ENCODE assay signal across 8 cellular contexts in genomic region chr15:101125881-101126280, GRCh38.
DNase-seq lines count a peak whose midpoint lies in the region; ATAC-seq, FAIRE-seq and TF ChIP-seq lines count a peak whose summit lies in the region.
"Not testable (repeated sequence)": the region's sequence is repeated elsewhere in the genome, so short reads cannot be mapped to it uniquely, and the experiment has no call there.

No MANE protein-coding gene starts in this region.

- CTCF ChIA-PET in SK-N-SH (lab: Yijun Ruan, JAX) (interaction anchor here (1.5 kb wide), 1 partner anchor 133 kb away, joined by 5 read pairs; no protein-coding TSS in a partner anchor), GM12878 (lab: Yijun Ruan, JAX) (interaction anchor here (0.8 to 4.5 kb wide), 13 partner anchors 9 to 207 kb away, joined by 3 to 47 read pairs (median 6); partner anchors contain the start of gene LRRK1)

- FAIRE-seq in GM12878 (lab: Jason Lieb, UNC): not testable (repeated sequence)

- not testable (repeated sequence) for H3K36me3 Mint-ChIP-seq in activated T-cell treated with anti-CD3 and anti-CD28 coated beads, Interleukin-2, amount 50 U/mL, for 24 hours (ENCODE audit: low read depth); nephron progenitor cell (ENCODE audit: low read depth)

- peaks cover 45% of the 10 kb centered on the region for H3F3A ChIP-seq in SK-N-SH (replicated peaks; ENCODE audit: insufficient read depth)

- DNase-seq in SK-N-SH; activated T-cell treated with anti-CD3 and anti-CD28 coated beads, Interleukin-2, amount 50 U/mL, for 24 hours; GM12878 (ENCODE audit: low read depth, low spot score); hepatocyte (ENCODE audit: low spot score); nephron progenitor cell; thoracic aorta (ENCODE audit: low spot score): not testable (repeated sequence)

- not testable (repeated sequence) for H3K4me3 ChIP-seq in BLaER1 treated with 17β-estradiol and CSF1 and Interleukin-3, amounts not matched to agents 10 nM and 100 nM; SK-N-SH (ENCODE audit: low read depth in 2 of 2, low read length in 1 of 2); GM12878; hepatocyte; thoracic aorta

- not testable (repeated sequence) for TF ChIP-seq CTCF in SK-N-SH (IDR thresholded peaks at IDR 0.05); GM12878 (IDR thresholded peaks at IDR 0.05 in 2 of 3, conservative IDR thresholded peaks at IDR 0.05 in 1 of 3; ENCODE audit: control insufficient read depth in 2 of 3, extremely low read depth in 1 of 3, insufficient read depth in 1 of 3, low read depth in 3 of 3, low read length in 3 of 3); hepatocyte (IDR thresholded peaks at IDR 0.05; ENCODE audit: poor library complexity); nephron progenitor cell (IDR thresholded peaks at IDR 0.05); thoracic aorta (IDR thresholded peaks at IDR 0.05)

- peaks cover 82 to 94% (median 87%) of the 10 kb centered on the region in 10 experiments for H3K4me1 ChIP-seq in BLaER1 treated with 17β-estradiol and CSF1 and Interleukin-3, amounts not matched to agents 10 nM and 100 nM
- H3K4me1 ChIP-seq in SK-N-SH (ENCODE audit: control insufficient read depth in 1 of 2, insufficient read depth in 2 of 2, low read depth in 1 of 2, low read length in 1 of 2): peaks cover 31 to 56% of the 10 kb centered on the region in 2 experiments
- H3K4me1 ChIP-seq in GM12878 (ENCODE audit: control insufficient read depth, insufficient read depth, low read length): peaks cover 54% of the 10 kb centered on the region
- peaks cover 23% of the 10 kb centered on the region for H3K4me1 ChIP-seq in hepatocyte (ENCODE audit: insufficient read depth)
- H3K4me1 ChIP-seq in thoracic aorta (ENCODE audit: control insufficient read depth in 1 of 2, low read depth in 2 of 2): peaks cover 42 to 54% of the 10 kb centered on the region in 2 donors

- H3K4me3 Mint-ChIP-seq in activated T-cell treated with anti-CD3 and anti-CD28 coated beads, Interleukin-2, amount 50 U/mL, for 24 hours; nephron progenitor cell: not testable (repeated sequence)

- peak overlapping the region in 9 of 11 experiments; percentile 2 to 88 (median 76); a peak in 11 of 22 replicates for H3K27ac ChIP-seq in BLaER1 treated with 17β-estradiol and CSF1 and Interleukin-3, amounts not matched to agents 10 nM and 100 nM
- H3K27ac ChIP-seq in KOPT-K1 (ENCODE audit: low read depth, low read length, poor library complexity, severe bottlenecking): peak overlapping the region; percentile 99
- H3K27ac ChIP-seq in SK-N-SH (ENCODE audit: low read depth in 2 of 2, low read length in 1 of 2): peak overlapping the region; percentile 95 to 100
- H3K27ac ChIP-seq in GM12878 (ENCODE audit: control insufficient read depth, insufficient read depth): 0 out of 2 replicates have a peak overlapping the region, but pooled peaks have one; percentile 27
- peak overlapping the region; percentile 95 for H3K27ac ChIP-seq in hepatocyte
- peak overlapping the region; percentile 93 for H3K27ac ChIP-seq in thoracic aorta

- not testable (repeated sequence) for H3K27me3 ChIP-seq in BLaER1 treated with 17β-estradiol and CSF1 and Interleukin-3, amounts not matched to agents 10 nM and 100 nM; SK-N-SH (ENCODE audit: insufficient read depth); GM12878 (replicated peaks in 1 of 2; ENCODE audit: control insufficient read depth in 2 of 2, insufficient read depth in 2 of 2, low read length in 1 of 2); hepatocyte; thoracic aorta (replicated peaks; ENCODE audit: insufficient read depth)

- RAD21 ChIA-PET in GM12878 (lab: Charles Lee; ENCODE audit: unreplicated experiment): interaction anchor here (1.0 to 5.3 kb wide), 12 partner anchors 10 to 132 kb away, joined by 3 to 26 read pairs (median 7); partner anchors contain the start of gene CHSY1

- H3K36me3 ChIP-seq in BLaER1 treated with 17β-estradiol and CSF1 and Interleukin-3, amounts not matched to agents 10 nM and 100 nM; KOPT-K1 (ENCODE audit: insufficient read depth, low read length); SK-N-SH (replicated peaks in 1 of 2; ENCODE audit: control insufficient read depth in 1 of 2, insufficient read depth in 2 of 2, low read length in 1 of 2); GM12878 (ENCODE audit: control insufficient read depth in 2 of 2, insufficient read depth in 2 of 2, low read length in 1 of 2); hepatocyte (replicated peaks; ENCODE audit: insufficient read depth, low read depth); thoracic aorta: not testable (repeated sequence)

- not testable (repeated sequence) for ATAC-seq in GM12878; thoracic aorta (ENCODE audit: insufficient number of reproducible peaks, low FRiP score, low read depth)

- not testable (repeated sequence) for BruUV-seq in GM12878 (replicated peaks; lab: Mats Ljungman, UMichigan)

- TF ChIP-seq POLR2A in GM12878 (IDR thresholded peaks at IDR 0.05; ENCODE audit: low read depth, low read length): not testable (repeated sequence)

- 87% methylated on average over 10 of the region's 10 CpGs for WGBS in SK-N-SH (ENCODE audit: low lambda C conversion rate)
- WGBS in GM12878 (ENCODE audit: insufficient coverage, insufficient replicate concordance, low lambda C conversion rate, missing lambda C conversion rate): 89% methylated on average over 10 of the region's 10 CpGs
- 65% methylated on average over 10 of the region's 10 CpGs for WGBS in hepatocyte (ENCODE audit: low lambda C conversion rate, missing lambda C conversion rate)

- SMC1A ChIA-PET in GM12878 (lab: Charles Lee; ENCODE audit: uncharacterized antibody, unreplicated experiment): interaction anchor here (0.8 to 9.4 kb wide), 18 partner anchors 9 to 204 kb away, joined by 3 to 119 read pairs (median 6); partner anchors contain the start of gene CHSY1

- in situ Hi-C loops in GM12878 (cut with MboI): not testable (repeated sequence)

- not testable (repeated sequence) for H3K9me3 Mint-ChIP-seq in activated T-cell treated with anti-CD3 and anti-CD28 coated beads, Interleukin-2, amount 50 U/mL, for 24 hours
- peaks cover 20% of the 10 kb centered on the region for H3K9me3 Mint-ChIP-seq in nephron progenitor cell

- H3K79me2 ChIP-seq in SK-N-SH (ENCODE audit: insufficient read depth); GM12878 (ENCODE audit: control insufficient read depth, insufficient read depth, low read length); hepatocyte: not testable (repeated sequence)

- TF ChIP-seq EP300 in SK-N-SH (IDR thresholded peaks at IDR 0.05; ENCODE audit: borderline replicate concordance in 1 of 2, low read depth in 1 of 2, low read length in 1 of 2); GM12878 (IDR thresholded peaks at IDR 0.05; ENCODE audit: borderline replicate concordance in 1 of 2, control insufficient read depth in 1 of 2, low read depth in 2 of 2, low read length in 2 of 2): not testable (repeated sequence)

- H3K27ac Mint-ChIP-seq in activated T-cell treated with anti-CD3 and anti-CD28 coated beads, Interleukin-2, amount 50 U/mL, for 24 hours: peak overlapping the region; percentile 63
- peak overlapping the region; percentile 25 for H3K27ac Mint-ChIP-seq in nephron progenitor cell

- H2AFZ ChIP-seq in SK-N-SH (ENCODE audit: low read depth); GM12878 (ENCODE audit: control insufficient read depth, low read depth, low read length); hepatocyte: not testable (repeated sequence)

- POLR2A ChIA-PET in SK-N-SH (lab: Yijun Ruan, JAX): not testable (repeated sequence)
- POLR2A ChIA-PET in GM12878 (lab: Charles Lee): interaction anchor here (1.3 to 3.6 kb wide), 4 partner anchors 14 to 126 kb away, joined by 3 to 11 read pairs (median 8); partner anchors contain the start of gene CHSY1

- not testable (repeated sequence) for H4K20me1 ChIP-seq in BLaER1 treated with 17β-estradiol and CSF1 and Interleukin-3, amounts not matched to agents 10 nM and 100 nM; SK-N-SH (ENCODE audit: insufficient read depth); GM12878 (ENCODE audit: control insufficient read depth, insufficient read depth); hepatocyte (ENCODE audit: insufficient read depth, poor library complexity, severe bottlenecking)

- H3K4me1 Mint-ChIP-seq in activated T-cell treated with anti-CD3 and anti-CD28 coated beads, Interleukin-2, amount 50 U/mL, for 24 hours (ENCODE audit: low read depth): peaks cover 77% of the 10 kb centered on the region
- H3K4me1 Mint-ChIP-seq in nephron progenitor cell: peaks cover 58% of the 10 kb centered on the region

- not testable (repeated sequence) for TF ChIP-seq RAD21 in SK-N-SH (IDR thresholded peaks at IDR 0.05; ENCODE audit: low read length); GM12878 (IDR thresholded peaks at IDR 0.05; ENCODE audit: insufficient read depth, low read depth, low read length)

- not testable (repeated sequence) for H3K9me3 ChIP-seq in BLaER1 treated with 17β-estradiol and CSF1 and Interleukin-3, amounts not matched to agents 10 nM and 100 nM (replicated peaks in 1 of 11); KOPT-K1 (ENCODE audit: insufficient read depth, low read length, poor library complexity, severe bottlenecking); SK-N-SH; GM12878 (replicated peaks; ENCODE audit: control insufficient read depth, insufficient read depth, low read length); hepatocyte (ENCODE audit: low read depth); thoracic aorta

- H3K9me2 ChIP-seq in SK-N-SH; hepatocyte (replicated peaks; ENCODE audit: insufficient read depth): not testable (repeated sequence)

- H3K4me2 ChIP-seq in BLaER1 treated with 17β-estradiol and CSF1 and Interleukin-3, amounts not matched to agents 10 nM and 100 nM: peak overlapping the region; percentile 67 to 96 (median 87)
- 0 out of 2 replicates have a peak overlapping the region, but pooled peaks have one; percentile 73 for H3K4me2 ChIP-seq in SK-N-SH
- H3K4me2 ChIP-seq in GM12878 (ENCODE audit: control insufficient read depth, insufficient read depth): peak overlapping the region; percentile 7
- H3K4me2 ChIP-seq in hepatocyte: not testable (repeated sequence)

- intact Hi-C loops in GM12878 (cut with micrococcal nuclease; ENCODE audit: unreplicated experiment): loop anchor here (2.0 to 5.0 kb wide), 3 partner anchors 31 to 125 kb away; no protein-coding TSS in a partner anchor

- not testable (repeated sequence) for H3K27me3 Mint-ChIP-seq in activated T-cell treated with anti-CD3 and anti-CD28 coated beads, Interleukin-2, amount 50 U/mL, for 24 hours; nephron progenitor cell (ENCODE audit: low read depth, poor library complexity)

- H3K9ac ChIP-seq in BLaER1 treated with 17β-estradiol and CSF1 and Interleukin-3, amounts not matched to agents 10 nM and 100 nM: peak overlapping the region in 6 of 11 experiments; percentile 66 to 77 (median 70); a peak in 8 of 22 replicates
- H3K9ac ChIP-seq in SK-N-SH: peak overlapping the region; percentile 75; the same call in 1 of the 2 replicates
- H3K9ac ChIP-seq in GM12878 (ENCODE audit: control insufficient read depth, insufficient read depth, low read length): not testable (repeated sequence)

Comparison
In these comparisons a context has a peak if more than half of its experiments do, and no peak if none do; other contexts are left out.
1. H3K27ac ChIP-seq: peak in every context shown above with its lines; median percentile 99 in KOPT-K1; 98 in SK-N-SH; 95 in hepatocyte; 93 in thoracic aorta; 76 in BLaER1 treated with 17β-estradiol and CSF1 and Interleukin-3, amounts not matched to agents 10 nM and 100 nM; 27 in GM12878.